18 cellular contexts compared by ENCODE assay signal in the genomic region with DNA sequence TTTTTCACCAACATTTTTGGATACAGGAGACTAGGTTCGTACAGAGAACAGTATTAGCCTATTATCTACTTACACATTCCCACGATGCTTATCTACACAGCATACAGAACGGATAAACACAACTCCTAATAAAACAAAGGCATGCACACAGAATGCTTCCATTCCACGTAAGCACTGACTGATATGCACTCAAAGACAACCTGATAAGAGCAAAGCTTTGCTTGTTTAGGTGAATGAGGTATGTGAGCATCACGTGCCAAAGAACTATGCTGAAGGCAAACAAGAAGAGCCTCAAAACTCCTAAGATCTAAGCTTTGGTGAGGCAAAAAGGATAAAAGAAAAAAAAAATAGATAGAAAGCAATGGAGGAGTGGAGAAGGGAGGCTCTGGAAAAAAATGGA.
A peak's percentile ranks its signal among the peaks of the same experiment; 100 is the strongest.
DNase-seq lines count a peak whose midpoint lies in the region; ATAC-seq, FAIRE-seq and TF ChIP-seq lines count a peak whose summit lies in the region.
"Had no signal": no experiment of that assay in that cellular context is flagged by ENCODE, and none has a peak within 500 bp of the region (broad histone marks: within the 10 kb centered on the region; RNA-seq: fewer than 3 reads in every experiment).

No MANE protein-coding gene starts in this region.

- peaks cover 30% of the 10 kb centered on the region for H3K9me3 Mint-ChIP-seq in WTC11
- peaks cover 20% of the 10 kb centered on the region for H3K9me3 Mint-ChIP-seq in mesothelial cell of epicardium

- H3K36me3 ChIP-seq in HUES48 (ENCODE audit: control insufficient read depth, insufficient read depth, low read length) (no peaks in the 10 kb centered on the region), colonic mucosa (no peaks in the 10 kb centered on the region), thyroid gland (no peaks in the 10 kb centered on the region)
- H3K36me3 ChIP-seq: BLaER1 treated with 17β-estradiol and CSF1 and Interleukin-3, amounts not matched to agents 10 nM and 100 nM had no signal

- no peaks in the 10 kb centered on the region; the same call in 1 of the 2 replicates for H3K27me3 Mint-ChIP-seq in WTC11 (ENCODE audit: low read depth)
- H3K27me3 Mint-ChIP-seq in mesothelial cell of epicardium (ENCODE audit: low read depth) = no peaks in the 10 kb centered on the region
- H3K27me3 Mint-ChIP-seq: CD8-positive, alpha-beta memory T cell had no signal

- CTCF ChIA-PET in A549 (lab: Yijun Ruan, JAX) = interaction anchor here (1.6 kb wide), 1 partner anchor 153 kb away, joined by 3 read pairs; no protein-coding TSS in a partner anchor
- CTCF ChIA-PET in WTC11 (lab: Charles Lee) = no interaction called here

- H3K36me3 Mint-ChIP-seq in WTC11 (peaks cover 23% of the 10 kb centered on the region), mesothelial cell of epicardium (peaks cover 16% of the 10 kb centered on the region)

- POLR2A ChIA-PET in A549 (lab: Yijun Ruan, JAX) = no interaction called here
- POLR2A ChIA-PET in WTC11 (lab: Charles Lee) = no interaction called here

- intact Hi-C loops in colonic mucosa (cut with DNase I) (no loop called here), thyroid gland (cut with DNase I) (no loop called here)

- TF ChIP-seq CTCF in A549 (IDR thresholded peaks at IDR 0.05) (no peak), WTC11 (IDR thresholded peaks at IDR 0.05) (no peak), mesothelial cell of epicardium (IDR thresholded peaks at IDR 0.05; ENCODE audit: unreplicated experiment) (no peak), colonic mucosa (IDR thresholded peaks at IDR 0.05) (no peak), foreskin keratinocyte (conservative IDR thresholded peaks at IDR 0.05) (no peak), thyroid gland (IDR thresholded peaks at IDR 0.05) (no peak)

- ATAC-seq in A549 (peak in 1 of 2 experiments; percentile 69; a peak in 3 of 6 replicates), WTC11 (no peak), foreskin keratinocyte (no peak)
- ATAC-seq: SK-N-SH treated with all-trans-retinoic acid at 6 μM for 48 hours had no signal

- H3K27me3 ChIP-seq in HUES48 (ENCODE audit: control insufficient read depth, insufficient read depth, low read length) (no peaks in the 10 kb centered on the region), colonic mucosa (no peaks in the 10 kb centered on the region), foreskin keratinocyte (no peaks in the 10 kb centered on the region), thyroid gland (no peaks in the 10 kb centered on the region)
- H3K27me3 ChIP-seq: BLaER1 treated with 17β-estradiol and CSF1 and Interleukin-3, amounts not matched to agents 10 nM and 100 nM had no signal

- DNase-seq in A549 (ENCODE audit: low read depth in 1 of 2, low spot score in 1 of 2) (peak in 1 of 2 experiments; percentile 77), WTC11 (ENCODE audit: low spot score) (no peak), mesothelial cell of epicardium (ENCODE audit: low spot score in 2 of 2, unreplicated experiment in 2 of 2) (no peak), colonic mucosa (no peak), foreskin keratinocyte (no peak), thyroid gland (no peak), middle frontal gyrus (ENCODE audit: extremely low spot score, low spot score) (no peak)
- DNase-seq: CD8-positive, alpha-beta memory T cell; NCI-H1092; NCI-H1436 treated with DMSO at 0.1 percent for 48 hours; NCI-H2029; NCI-H69; SHP77 had no signal

- H3K4me3 Mint-ChIP-seq in WTC11 (no peak overlapping the region), mesothelial cell of epicardium (no peak overlapping the region)
- H3K4me3 Mint-ChIP-seq: CD8-positive, alpha-beta memory T cell had no signal

- H3K9me3 ChIP-seq in A549 = peaks cover 5% of the 10 kb centered on the region
- H3K9me3 ChIP-seq in HUES48 (ENCODE audit: control insufficient read depth, insufficient read depth, low read length) = peaks cover 16% of the 10 kb centered on the region; the same call in 1 of the 2 replicates
- H3K9me3 ChIP-seq in colonic mucosa = no peaks in the 10 kb centered on the region
- H3K9me3 ChIP-seq in thyroid gland = no peaks in the 10 kb centered on the region

- no peak for TF ChIP-seq EP300 in A549 (IDR thresholded peaks at IDR 0.05)

- no peak overlapping the region for H3K4me3 ChIP-seq in A549
- no peak overlapping the region for H3K4me3 ChIP-seq in HUES48 (ENCODE audit: low read depth, low read length)
- no peak overlapping the region for H3K4me3 ChIP-seq in colonic mucosa
- H3K4me3 ChIP-seq in thyroid gland (replicated peaks in 1 of 3) = no peak overlapping the region
- H3K4me3 ChIP-seq: BLaER1 treated with 17β-estradiol and CSF1 and Interleukin-3, amounts not matched to agents 10 nM and 100 nM had no signal

- no peak for TF ChIP-seq RAD21 in A549 (conservative IDR thresholded peaks at IDR 0.05 in 1 of 2, IDR thresholded peaks at IDR 0.05 in 1 of 2)

- no peak overlapping the region for H3K27ac Mint-ChIP-seq in WTC11
- H3K27ac Mint-ChIP-seq in mesothelial cell of epicardium = peak overlapping the region; percentile 52
- H3K27ac Mint-ChIP-seq: CD8-positive, alpha-beta memory T cell had no signal

- H3K4me1 Mint-ChIP-seq in WTC11 (no peaks in the 10 kb centered on the region), mesothelial cell of epicardium (peaks cover 14% of the 10 kb centered on the region)
- H3K4me1 Mint-ChIP-seq: CD8-positive, alpha-beta memory T cell had no signal

- FAIRE-seq in A549 (lab: Jason Lieb, UNC) = no peak
- FAIRE-seq: D721Med, H54 had no signal

- whole genome bisulfite sequencing in A549 (ENCODE audit: missing lambda C conversion rate) = 10% methylated on average over 5 of the region's 5 CpGs
- WGBS in thyroid gland, 2 donors = 56 to 63% methylated on average over 5 of the region's 5 CpGs

- H3K4me2 ChIP-seq in A549 = no peak overlapping the region
- H3K4me2 ChIP-seq: BLaER1 treated with 17β-estradiol and CSF1 and Interleukin-3, amounts not matched to agents 10 nM and 100 nM had no signal

- H3K9ac ChIP-seq in HUES48 (ENCODE audit: low read depth, low read length) = no peak overlapping the region
- H3K9ac ChIP-seq in colonic mucosa (ENCODE audit: low read depth in 2 of 2, low read length in 2 of 2) = no peak overlapping the region
- H3K9ac ChIP-seq: BLaER1 treated with 17β-estradiol and CSF1 and Interleukin-3, amounts not matched to agents 10 nM and 100 nM had no signal

- H3K4me1 ChIP-seq in A549 (peaks cover 3% of the 10 kb centered on the region; the same call in 2 of the 3 replicates), HUES48 (ENCODE audit: control insufficient read depth, insufficient read depth, low read length) (no peaks in the 10 kb centered on the region), colonic mucosa (no peaks in the 10 kb centered on the region), foreskin keratinocyte (no peaks in the 10 kb centered on the region), thyroid gland (no peaks in the 10 kb centered on the region)
- H3K4me1 ChIP-seq: BLaER1 treated with 17β-estradiol and CSF1 and Interleukin-3, amounts not matched to agents 10 nM and 100 nM had no signal

- TF ChIP-seq POLR2A in A549 (IDR thresholded peaks at IDR 0.05; ENCODE audit: low read length) (no peak), thyroid gland (IDR thresholded peaks at IDR 0.05) (no peak)

- H3K27ac ChIP-seq in A549 = no peak overlapping the region
- peak overlapping the region; percentile 40 for H3K27ac ChIP-seq in HUES48 (ENCODE audit: low read depth, low read length)
- no peak overlapping the region for H3K27ac ChIP-seq in colonic mucosa
- no peak overlapping the region for H3K27ac ChIP-seq in foreskin keratinocyte
- no peak overlapping the region for H3K27ac ChIP-seq in thyroid gland
- H3K27ac ChIP-seq: BLaER1 treated with 17β-estradiol and CSF1 and Interleukin-3, amounts not matched to agents 10 nM and 100 nM had no signal

TF ChIP-seq in A549, 52 proteins besides CTCF, POLR2A, EP300 and RAD21:
- TF ChIP-seq SMC3 (IDR thresholded peaks at IDR 0.05) = no peak
- peak; percentile 87 for TF ChIP-seq GATA3 (IDR thresholded peaks at IDR 0.05; ENCODE audit: borderline replicate concordance)

TF ChIP-seq in WTC11, 78 proteins besides CTCF, POLR2A, EP300 and RAD21:
- peak; percentile 64; the same call in 1 of the 2 replicates for TF ChIP-seq RORB (CRISPR knock-in tag; IDR thresholded peaks at IDR 0.05)
- TF ChIP-seq, protein P1, sequence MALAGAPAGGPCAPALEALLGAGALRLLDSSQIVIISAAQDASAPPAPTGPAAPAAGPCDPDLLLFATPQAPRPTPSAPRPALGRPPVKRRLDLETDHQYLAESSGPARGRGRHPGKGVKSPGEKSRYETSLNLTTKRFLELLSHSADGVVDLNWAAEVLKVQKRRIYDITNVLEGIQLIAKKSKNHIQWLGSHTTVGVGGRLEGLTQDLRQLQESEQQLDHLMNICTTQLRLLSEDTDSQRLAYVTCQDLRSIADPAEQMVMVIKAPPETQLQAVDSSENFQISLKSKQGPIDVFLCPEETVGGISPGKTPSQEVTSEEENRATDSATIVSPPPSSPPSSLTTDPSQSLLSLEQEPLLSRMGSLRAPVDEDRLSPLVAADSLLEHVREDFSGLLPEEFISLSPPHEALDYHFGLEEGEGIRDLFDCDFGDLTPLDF (CRISPR knock-in tag; IDR thresholded peaks at IDR 0.05) = no peak
